Comparison of ENCODE assay signal across 8 cellular contexts in genomic region chr11:64319421-64319761, GRCh38. TPM values are rescaled to one million over a fixed set of nuclear protein-coding genes. Genes with fewer than 3 reads are reported as not detected.
A peak's percentile ranks its signal among the peaks of the same experiment; 100 is the strongest.
DNase-seq lines count a peak whose midpoint lies in the region; ATAC-seq, FAIRE-seq and TF ChIP-seq lines count a peak whose summit lies in the region.

No MANE protein-coding gene starts in this region.

- no peak for ATAC-seq in HG03135 (IDR thresholded peaks at IDR 0.05; ENCODE audit: unreplicated experiment)

- 85% methylated on average over 4 of the region's 4 CpGs for WGBS in HUES64
- WGBS in mesodermal cell (ENCODE audit: insufficient coverage in 2 of 2), 2 experiments, result 80 to 100% methylated on average over 2 to 3 of the region's 4 CpGs

- H3K9me3 ChIP-seq in HUES64 (ENCODE audit: insufficient read depth, low read depth, low read length), result no peaks in the 10 kb centered on the region
- no peaks in the 10 kb centered on the region for H3K9me3 ChIP-seq in mesodermal cell (ENCODE audit: control insufficient read depth, low read length)

- DNase-seq in astrocyte of the spinal cord (ENCODE audit: low read depth, low spot score) (no peak), urothelium cell line (ENCODE audit: low spot score) (no peak), superior temporal gyrus (ENCODE audit: extremely low spot score) (no peak), NCI-H524 (lab: John Stamatoyannopoulos, UW) (no peak)

- H3K4me1 ChIP-seq in HUES64 (ENCODE audit: insufficient read depth, low read length), result peaks cover 8% of the 10 kb centered on the region; the same call in 1 of the 2 replicates
- H3K4me1 ChIP-seq in mesodermal cell (ENCODE audit: control insufficient read depth, insufficient read depth, low read length, poor library complexity, severe bottlenecking), result peaks cover 17% of the 10 kb centered on the region

- H3K27me3 ChIP-seq in HUES64 (ENCODE audit: insufficient read depth, low read length), result no peaks in the 10 kb centered on the region

- TF ChIP-seq CTCF in 22Rv1 (IDR thresholded peaks at IDR 0.05) (no peak), astrocyte of the spinal cord (IDR thresholded peaks at IDR 0.05; ENCODE audit: low read depth, low read length) (no peak)

- peak overlapping the region; percentile 98 for H3K27ac ChIP-seq in 22Rv1
- H3K27ac ChIP-seq in HUES64 (ENCODE audit: low read depth, low read length), result no peak overlapping the region
- H3K27ac ChIP-seq in mesodermal cell (ENCODE audit: low read depth, low read length, severe bottlenecking), result no peak overlapping the region

- 0 out of 2 replicates have a peak overlapping the region, but pooled peaks have one; percentile 92 for H3K9ac ChIP-seq in HUES64 (ENCODE audit: low read depth, low read length)

- H3K4me3 ChIP-seq in HUES64 (ENCODE audit: low read length) (peak overlapping the region; percentile 79), astrocyte of the spinal cord (ENCODE audit: low read depth, low read length) (peak overlapping the region; percentile 97), mesodermal cell (ENCODE audit: extremely low read depth, insufficient read depth, low read length, poor library complexity, severe bottlenecking) (peak overlapping the region; percentile 95)

- no peak for FAIRE-seq in urothelium cell line (lab: Jason Lieb, UNC)

- peaks cover 38% of the 10 kb centered on the region for H3K36me3 ChIP-seq in HUES64 (ENCODE audit: insufficient read depth, low read length)
- peaks cover 36% of the 10 kb centered on the region for H3K36me3 ChIP-seq in mesodermal cell (ENCODE audit: control insufficient read depth, insufficient read depth, low read length)

- in situ Hi-C loops in astrocyte of the spinal cord (cut with HindIII; ENCODE audit: low sequenced_read_pairs), result no loop called here

RNA-seq across cellular contexts. Expression of gene PRDX5, which starts 1.5 kb away (rescaled TPM):
- 174 TPM for polyA plus RNA-seq in HUES64 (2013, experiment 1 of 2)
- 178 TPM for polyA plus RNA-seq in HUES64 (2013, experiment 2 of 2)
- polyA plus RNA-seq in mesodermal cell (2013, experiment 1 of 2), result 204 TPM
- polyA plus RNA-seq in mesodermal cell (2013, experiment 2 of 2), result 182 TPM

RNA-seq across cellular contexts. Expression of gene TRMT112, which starts 2.0 kb away (rescaled TPM):
- 232 TPM for polyA plus RNA-seq in HUES64 (2013, experiment 1 of 2)
- polyA plus RNA-seq in HUES64 (2013, experiment 2 of 2), result 226 TPM
- polyA plus RNA-seq in mesodermal cell (2013, experiment 1 of 2), result 176 TPM
- 186 TPM for polyA plus RNA-seq in mesodermal cell (2013, experiment 2 of 2)

RNA-seq across cellular contexts. Expression of gene ESRRA, which starts 14.1 kb away (rescaled TPM):
- polyA plus RNA-seq in HUES64 (2013, experiment 1 of 2), result 21.4 TPM
- polyA plus RNA-seq in HUES64 (2013, experiment 2 of 2), result 17.6 TPM
- polyA plus RNA-seq in mesodermal cell (2013, experiment 1 of 2), result 24.1 TPM
- 17.7 TPM for polyA plus RNA-seq in mesodermal cell (2013, experiment 2 of 2)

RNA-seq across cellular contexts. Expression of gene CATSPERZ, which starts 19.2 kb away (rescaled TPM):
- not detected for polyA plus RNA-seq in HUES64 (2013, experiment 1 of 2)
- 0.44 TPM for polyA plus RNA-seq in HUES64 (2013, experiment 2 of 2)
- 0.77 TPM for polyA plus RNA-seq in mesodermal cell (2013, experiment 1 of 2)
- not detected for polyA plus RNA-seq in mesodermal cell (2013, experiment 2 of 2)

RNA-seq across cellular contexts. Expression of gene CCDC88B, which starts 20.6 kb away (rescaled TPM):
- polyA plus RNA-seq in HUES64 (2013, experiment 1 of 2), result 2.0 TPM
- 3.9 TPM for polyA plus RNA-seq in HUES64 (2013, experiment 2 of 2)
- 4.0 TPM for polyA plus RNA-seq in mesodermal cell (2013, experiment 1 of 2)
- 1.4 TPM for polyA plus RNA-seq in mesodermal cell (2013, experiment 2 of 2)
